Comparison of ENCODE assay signal across 11 cellular contexts in the genomic region with DNA sequence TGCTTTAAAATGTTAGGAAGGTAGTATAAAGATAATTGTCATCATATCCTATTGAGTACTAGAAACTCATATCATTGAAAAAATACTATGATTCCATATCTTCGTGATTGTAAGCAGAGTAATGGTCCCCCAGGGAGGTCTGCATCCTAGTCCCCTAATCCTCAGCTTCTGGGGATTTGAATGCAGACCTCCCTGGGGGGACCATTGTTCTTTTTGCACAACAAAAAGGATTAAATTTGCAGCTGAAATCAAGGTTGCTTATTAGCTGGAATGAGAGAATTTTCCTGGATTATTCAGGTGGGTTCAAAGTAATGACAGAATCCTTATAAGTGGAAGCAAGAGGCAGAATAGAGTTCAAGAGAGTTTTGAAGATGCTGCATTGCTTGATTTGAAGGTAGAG. TPM values are rescaled to one million over a fixed set of nuclear protein-coding genes. Genes with fewer than 3 reads are reported as not detected.
"Had no signal": no experiment of that assay in that cellular context is flagged by ENCODE, and none has a peak within 500 bp of the region (broad histone marks: within the 10 kb centered on the region; RNA-seq: fewer than 3 reads in every experiment).

No MANE protein-coding gene starts in this region.

- H3K27ac ChIP-seq: HL-60, KMS-11 had no signal

- ATAC-seq: HepG2, K562 had no signal

- H3K27ac Mint-ChIP-seq: IgD-negative memory B cell had no signal

- H3K36me3 Mint-ChIP-seq: IgD-negative memory B cell had no signal

- H3K4me3 Mint-ChIP-seq: IgD-negative memory B cell had no signal

- H3K4me2 ChIP-seq: KMS-11 had no signal

- H3K9ac ChIP-seq: KMS-11 had no signal

- DNase-seq: IMR-90, Karpas-422, KBM-7, KG1 had no signal

- H3K4me3 ChIP-seq: K562 had no signal

RNA-seq across cellular contexts. Expression of a gene that starts 26.1 kb away (rescaled TPM):
- total RNA-seq: HepG2, HT-29, HT1080, IMR-90 had no signal
- polyA plus RNA-seq: HepG2, IMR-90 had no signal

RNA-seq across cellular contexts. Expression of a gene that starts 34.0 kb away (rescaled TPM):
- total RNA-seq: HepG2, HT1080, IMR-90 had no signal
- polyA plus RNA-seq: HepG2, IgD-negative memory B cell, IMR-90 had no signal
